ENCODE assay signal across 36 cellular contexts in genomic region chr7:144038887-144039286, GRCh38. TPM values are rescaled to one million over a fixed set of nuclear protein-coding genes. Genes with fewer than 3 reads are reported as not detected.
"Had no signal": no experiment of that assay in that cellular context is flagged by ENCODE, and none has a peak within 500 bp of the region (broad histone marks: within the 10 kb centered on the region; RNA-seq: fewer than 3 reads in every experiment).

No MANE protein-coding gene starts in this region.

- DNase-seq: activated CD4-positive, alpha-beta memory T cell treated with anti-CD3 and anti-CD28 coated beads, Interleukin-2, amount 10 ng/mL, durations not matched to agents 7 days and 5 days; activated CD4-positive, alpha-beta T cell treated with anti-CD3 and anti-CD28 coated beads for 1 hour; activated CD4-positive, alpha-beta T cell treated with anti-CD3 and anti-CD28 coated beads for 48 hours; activated CD4-positive, CD25-positive, alpha-beta regulatory T cell; activated CD8-positive, alpha-beta memory T cell treated with anti-CD3 and anti-CD28 coated beads for 24 hours; activated CD8-positive, alpha-beta memory T cell treated with anti-CD3 and anti-CD28 coated beads, Interleukin-2, amount 10 ng/mL, durations not matched to agents 7 days and 5 days; activated CD8-positive, alpha-beta memory T cell treated with anti-CD3 and anti-CD28 coated beads, Interleukin-2, amount 50 U/mL, for 48 hours; activated effector memory CD4-positive, alpha-beta T cell treated with Interleukin-2 at 50 U/mL for 16 hours; activated naive CD4-positive, alpha-beta T cell treated with anti-CD3 and anti-CD28 coated beads, Interleukin-2, amount 10 ng/mL, durations not matched to agents 7 days and 5 days; activated T-cell treated with anti-CD3 and anti-CD28 coated beads, Interleukin-2, amount 50 U/mL, for 48 hours; body of pancreas; Karpas-422; KBM-7; MG63; MV-4-11; NCI-H1092; NCI-H1436 treated with DMSO at 0.1 percent for 48 hours; NCI-H187; NCI-H2029 treated with DMSO at 0.1 percent for 48 hours; NCI-H2107; NCI-H2171; NCI-H524; NCI-H69; NCI-H82; PC-3; Peyer's patch; RPMI8226; SHP77 treated with DMSO at 0.1 percent for 48 hours; SW 1271; T-helper 1 cell; T-helper 2 cell; T-helper 9 cell had no signal

- H3K36me3 ChIP-seq: breast epithelium, MG63, Peyer's patch, SJSA1 had no signal

- H3K27ac ChIP-seq: body of pancreas, breast epithelium, Peyer's patch, SJSA1 had no signal

- ATAC-seq: activated CD8-positive, alpha-beta memory T cell treated with anti-CD3 and anti-CD28 coated beads, Interleukin-2, amount 10 ng/mL, durations not matched to agents 7 days and 5 days; body of pancreas; PC-3 had no signal

- H3K27me3 ChIP-seq: body of pancreas, breast epithelium, MG63, Peyer's patch, SJSA1 had no signal

- H3K9me3 ChIP-seq: body of pancreas, breast epithelium, MG63, Peyer's patch, SJSA1 had no signal

- H3K4me1 ChIP-seq: breast epithelium, Peyer's patch, SJSA1 had no signal

- H3K4me3 ChIP-seq: body of pancreas, breast epithelium, MG63, Peyer's patch, SJSA1 had no signal

RNA-seq across cellular contexts. Expression of gene OR2A5, which starts 9.9 kb away (rescaled TPM):
- polyA plus RNA-seq: adipose tissue, IgD-negative memory B cell had no signal

RNA-seq across cellular contexts. Expression of gene OR2A25, which starts 30.7 kb away (rescaled TPM):
- polyA plus RNA-seq: adipose tissue, IgD-negative memory B cell had no signal

RNA-seq across cellular contexts. Expression of gene OR6B1, which starts 38.8 kb away (rescaled TPM):
- polyA plus RNA-seq: IgD-negative memory B cell had no signal

RNA-seq across cellular contexts. Expression of gene OR2A12, which starts 47.2 kb away (rescaled TPM):
- polyA plus RNA-seq: adipose tissue, IgD-negative memory B cell had no signal
